27 cellular contexts compared by ENCODE assay signal in the genomic region with DNA sequence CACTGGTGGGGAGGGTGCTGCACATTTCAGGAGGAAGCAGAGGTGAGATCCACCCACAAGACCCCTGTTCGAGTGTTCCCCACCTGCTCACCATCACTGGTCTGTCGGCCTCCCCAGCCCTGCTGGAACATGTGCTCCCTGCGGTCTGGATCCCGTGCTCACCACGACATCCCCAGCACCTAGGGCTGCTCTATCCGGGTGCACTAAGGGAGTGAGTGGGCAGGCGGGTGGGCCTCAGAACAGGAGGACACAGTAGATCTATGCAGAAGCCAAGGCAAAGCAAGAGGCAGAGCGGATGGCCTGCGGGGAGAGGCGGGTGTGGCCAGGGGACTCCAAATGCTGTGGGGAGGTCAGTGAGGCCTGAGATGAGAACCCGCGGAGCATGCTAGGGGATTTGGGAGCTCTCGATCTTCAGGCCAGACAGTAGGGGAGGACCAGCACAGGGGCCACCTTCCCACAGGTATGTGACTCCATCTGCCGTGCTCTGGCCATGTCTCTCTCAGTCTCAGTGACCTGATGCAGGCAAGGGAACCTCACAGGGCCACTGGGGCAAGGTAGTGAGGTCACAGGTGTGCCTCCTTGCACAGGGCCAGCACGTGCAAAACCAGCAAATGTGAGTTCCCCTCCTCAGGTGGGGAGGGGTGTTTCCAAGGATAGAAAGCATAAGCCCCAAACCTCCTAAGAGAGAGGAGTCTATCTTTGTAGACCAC.
"Had no signal": no experiment of that assay in that cellular context is flagged by ENCODE, and none has a peak within 500 bp of the region (broad histone marks: within the 10 kb centered on the region; RNA-seq: fewer than 3 reads in every experiment).

No MANE protein-coding gene starts in this region.

- H3K9me3 Mint-ChIP-seq: activated CD4-positive, alpha-beta memory T cell treated with anti-CD3 and anti-CD28 coated beads, Interleukin-2, amount 10 ng/mL, durations not matched to agents 7 days and 5 days; activated CD4-positive, alpha-beta T cell treated with anti-CD3 and anti-CD28 coated beads, Interleukin-2, amount 10 ng/mL, durations not matched to agents 7 days and 5 days; activated naive CD4-positive, alpha-beta T cell treated with anti-CD3 and anti-CD28 coated beads, Interleukin-2, amount 50 U/mL, for 72 hours; activated T-helper 2 cell treated with anti-CD3 and anti-CD28 coated beads, Interferon-gamma antibody, Interleukin-2, Interleukin-4, amounts not matched to agents 10 μg/mL and 5 μg/mL and 100 μg/mL, durations not matched to agents 14 hours and 24 hours and 36 hours; dendritic cell treated with granulocyte-macrophage colony-stimulating factor and Interleukin-4, amounts not matched to agents 40 ng/mL and 50 ng/mL, for 4 days; memory B cell; natural killer cell; stimulated activated naive B cell treated with anti-CD40 and anti-IgM and Interleukin-4, amounts not matched to agents 10 μg/mL and 1 μg/mL and 100 μg/mL, for 72 hours had no signal

- H3K27me3 Mint-ChIP-seq: activated CD4-positive, alpha-beta memory T cell treated with anti-CD3 and anti-CD28 coated beads, Interleukin-2, amount 10 ng/mL, durations not matched to agents 7 days and 5 days; activated CD4-positive, alpha-beta T cell treated with anti-CD3 and anti-CD28 coated beads, Interleukin-2, amount 10 ng/mL, durations not matched to agents 7 days and 5 days; memory B cell; stimulated activated naive B cell treated with anti-CD40 and anti-IgM and Interleukin-4, amounts not matched to agents 10 μg/mL and 1 μg/mL and 100 μg/mL, for 72 hours had no signal

- H3K27ac ChIP-seq: adrenal gland, ascending aorta, brain microvascular endothelial cell, esophagus muscularis mucosa, heart right ventricle, stomach, thyroid gland had no signal

- ATAC-seq: activated naive CD4-positive, alpha-beta T cell treated with anti-CD3 and anti-CD28 coated beads, Interleukin-2, amount 50 U/mL, for 72 hours; natural killer cell; stimulated activated naive B cell treated with anti-CD40 and anti-IgM and Interleukin-4, amounts not matched to agents 10 μg/mL and 1 μg/mL and 100 μg/mL, for 72 hours had no signal

- H3K9me3 ChIP-seq: adrenal gland, ascending aorta, esophagus muscularis mucosa, heart right ventricle, stomach, thyroid gland had no signal

- H3K4me3 Mint-ChIP-seq: activated CD4-positive, alpha-beta memory T cell treated with anti-CD3 and anti-CD28 coated beads, Interleukin-2, amount 10 ng/mL, durations not matched to agents 7 days and 5 days; activated CD4-positive, alpha-beta T cell treated with anti-CD3 and anti-CD28 coated beads, Interleukin-2, amount 10 ng/mL, durations not matched to agents 7 days and 5 days; dendritic cell treated with granulocyte-macrophage colony-stimulating factor and Interleukin-4, amounts not matched to agents 40 ng/mL and 50 ng/mL, for 4 days; memory B cell; natural killer cell; stimulated activated naive B cell treated with anti-CD40 and anti-IgM and Interleukin-4, amounts not matched to agents 10 μg/mL and 1 μg/mL and 100 μg/mL, for 72 hours had no signal

- DNase-seq: activated CD4-positive, alpha-beta memory T cell treated with anti-CD3 and anti-CD28 coated beads, Interleukin-2, amount 10 ng/mL, durations not matched to agents 7 days and 5 days; activated CD4-positive, alpha-beta T cell treated with anti-CD3 and anti-CD28 coated beads for 1 hour; activated CD4-positive, alpha-beta T cell treated with anti-CD3 and anti-CD28 coated beads, Interleukin-2, amount 10 ng/mL, durations not matched to agents 7 days and 5 days; activated naive CD4-positive, alpha-beta T cell; activated T-cell treated with anti-CD3 and anti-CD28 coated beads, Interleukin-2, amount 50 U/mL, for 48 hours; adrenal gland; brain microvascular endothelial cell; caudate nucleus; effector CD4-positive, alpha-beta T cell; foreskin melanocyte; heart right ventricle; kidney glomerular epithelial cell; natural killer cell; stimulated activated CD4-positive, alpha-beta T cell treated with anti-CD3 and anti-CD28 coated beads, Interleukin-15, amount 100 ng/mL, for 24 hours; stimulated activated CD4-positive, alpha-beta T cell treated with anti-CD3 and anti-CD28 coated beads, Interleukin-2, amount 100 ng/mL, for 24 hours; stimulated activated naive B cell treated with anti-CD40 and anti-IgM and Interleukin-4, amounts not matched to agents 10 μg/mL and 1 μg/mL and 100 μg/mL, for 72 hours; stomach; T-helper 2 cell had no signal

- H3K27me3 ChIP-seq: adrenal gland, ascending aorta, brain microvascular endothelial cell, esophagus muscularis mucosa, thyroid gland had no signal

- H3K27ac Mint-ChIP-seq: activated CD4-positive, alpha-beta memory T cell treated with anti-CD3 and anti-CD28 coated beads, Interleukin-2, amount 10 ng/mL, durations not matched to agents 7 days and 5 days; activated CD4-positive, alpha-beta T cell treated with anti-CD3 and anti-CD28 coated beads, Interleukin-2, amount 10 ng/mL, durations not matched to agents 7 days and 5 days; activated naive CD4-positive, alpha-beta T cell treated with anti-CD3 and anti-CD28 coated beads, Interleukin-2, amount 50 U/mL, for 72 hours; activated T-helper 2 cell treated with anti-CD3 and anti-CD28 coated beads, Interferon-gamma antibody, Interleukin-2, Interleukin-4, amounts not matched to agents 10 μg/mL and 5 μg/mL and 100 μg/mL, durations not matched to agents 14 hours and 24 hours and 36 hours; dendritic cell treated with granulocyte-macrophage colony-stimulating factor and Interleukin-4, amounts not matched to agents 40 ng/mL and 50 ng/mL, for 4 days; memory B cell; natural killer cell; progenitor cell of endocrine pancreas; stimulated activated naive B cell treated with anti-CD40 and anti-IgM and Interleukin-4, amounts not matched to agents 10 μg/mL and 1 μg/mL and 100 μg/mL, for 72 hours had no signal

- H3K4me1 ChIP-seq: adrenal gland, ascending aorta, esophagus muscularis mucosa, stomach, thyroid gland had no signal

- H3K36me3 Mint-ChIP-seq: activated naive CD4-positive, alpha-beta T cell treated with anti-CD3 and anti-CD28 coated beads, Interleukin-2, amount 50 U/mL, for 72 hours; memory B cell; natural killer cell; stimulated activated naive B cell treated with anti-CD40 and anti-IgM and Interleukin-4, amounts not matched to agents 10 μg/mL and 1 μg/mL and 100 μg/mL, for 72 hours had no signal

- H3K36me3 ChIP-seq: adrenal gland, ascending aorta, brain microvascular endothelial cell, esophagus muscularis mucosa, heart right ventricle, stomach, thyroid gland had no signal

- H3K4me2 ChIP-seq: smooth muscle cell had no signal

- H3K4me1 Mint-ChIP-seq: activated CD4-positive, alpha-beta memory T cell treated with anti-CD3 and anti-CD28 coated beads, Interleukin-2, amount 10 ng/mL, durations not matched to agents 7 days and 5 days; activated CD4-positive, alpha-beta T cell treated with anti-CD3 and anti-CD28 coated beads, Interleukin-2, amount 10 ng/mL, durations not matched to agents 7 days and 5 days; memory B cell; natural killer cell; stimulated activated naive B cell treated with anti-CD40 and anti-IgM and Interleukin-4, amounts not matched to agents 10 μg/mL and 1 μg/mL and 100 μg/mL, for 72 hours had no signal

- H3K4me3 ChIP-seq: adrenal gland, ascending aorta, esophagus muscularis mucosa, heart right ventricle, smooth muscle cell, stomach, thyroid gland had no signal
